15 cellular contexts compared by ENCODE assay signal in the genomic region with DNA sequence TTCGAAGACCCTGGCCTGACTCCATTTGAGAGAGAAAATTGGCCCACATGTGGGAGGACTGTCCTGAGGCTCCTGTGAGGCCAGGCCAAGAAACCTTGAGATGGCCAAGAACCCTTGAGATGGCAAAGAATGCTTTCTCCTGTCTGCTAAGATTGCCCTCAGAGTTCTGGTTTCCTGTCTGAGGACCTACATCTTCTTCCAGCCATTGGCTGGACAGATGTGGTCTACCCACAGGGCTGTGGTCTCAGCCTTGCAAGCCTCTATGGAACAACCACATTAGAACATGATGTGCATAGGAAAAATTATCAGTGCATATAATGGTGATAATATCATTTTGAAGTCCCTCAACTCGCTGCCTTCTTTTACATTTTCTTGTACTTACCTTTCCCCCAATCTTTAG. TPM values are rescaled to one million over a fixed set of nuclear protein-coding genes. Genes with fewer than 3 reads are reported as not detected.
A peak's percentile ranks its signal among the peaks of the same experiment; 100 is the strongest.
DNase-seq lines count a peak whose midpoint lies in the region; ATAC-seq and TF ChIP-seq lines count a peak whose summit lies in the region.
"Had no signal": no experiment of that assay in that cellular context is flagged by ENCODE, and none has a peak within 500 bp of the region (broad histone marks: within the 10 kb centered on the region; RNA-seq: fewer than 3 reads in every experiment).

No MANE protein-coding gene starts in this region.

- no peaks in the 10 kb centered on the region for H3K36me3 Mint-ChIP-seq in activated CD8-positive, alpha-beta memory T cell treated with anti-CD3 and anti-CD28 coated beads, Interleukin-2, amount 10 ng/mL, durations not matched to agents 7 days and 5 days
- no peaks in the 10 kb centered on the region for H3K36me3 Mint-ChIP-seq in stimulated activated naive B cell treated with anti-CD40 and anti-IgM and Interleukin-4, amounts not matched to agents 10 μg/mL and 1 μg/mL and 100 μg/mL, for 72 hours

- no peaks in the 10 kb centered on the region for H3K9me3 ChIP-seq in SK-N-SH
- H3K9me3 ChIP-seq: sigmoid colon had no signal

- peaks cover 0 to 8% of the 10 kb centered on the region in 2 experiments; a peak in 1 of 4 replicates for H3K4me1 ChIP-seq in SK-N-SH (ENCODE audit: control insufficient read depth in 1 of 2, insufficient read depth in 2 of 2, low read depth in 1 of 2, low read length in 1 of 2)
- H3K4me1 ChIP-seq: sigmoid colon had no signal

- H3K9me3 Mint-ChIP-seq in activated CD8-positive, alpha-beta memory T cell treated with anti-CD3 and anti-CD28 coated beads, Interleukin-2, amount 10 ng/mL, durations not matched to agents 7 days and 5 days (ENCODE audit: low read depth), result peaks cover 2% of the 10 kb centered on the region
- H3K9me3 Mint-ChIP-seq in stimulated activated naive B cell treated with anti-CD40 and anti-IgM and Interleukin-4, amounts not matched to agents 10 μg/mL and 1 μg/mL and 100 μg/mL, for 72 hours, result peaks cover 2 to 3% of the 10 kb centered on the region in 2 donors

- H3K27ac Mint-ChIP-seq in activated CD8-positive, alpha-beta memory T cell treated with anti-CD3 and anti-CD28 coated beads, Interleukin-2, amount 10 ng/mL, durations not matched to agents 7 days and 5 days, result peak overlapping the region; percentile 41
- H3K27ac Mint-ChIP-seq in stimulated activated naive B cell treated with anti-CD40 and anti-IgM and Interleukin-4, amounts not matched to agents 10 μg/mL and 1 μg/mL and 100 μg/mL, for 72 hours, result no peak overlapping the region

- POLR2A ChIA-PET in SK-N-SH (lab: Yijun Ruan, JAX), result no interaction called here

- no peak for TF ChIP-seq CTCF in NB4 (IDR thresholded peaks at IDR 0.05; ENCODE audit: low read depth, low read length)
- no peak for TF ChIP-seq CTCF in SK-N-SH (IDR thresholded peaks at IDR 0.05)

- DNase-seq in activated CD8-positive, alpha-beta memory T cell treated with anti-CD3 and anti-CD28 coated beads, Interleukin-2, amount 10 ng/mL, durations not matched to agents 7 days and 5 days, result peak; percentile 75
- DNase-seq in activated CD8-positive, alpha-beta memory T cell treated with anti-CD3 and anti-CD28 coated beads for 24 hours, result no peak
- DNase-seq in NB4 (ENCODE audit: low read depth) (peak; percentile 88), astrocyte of the hippocampus (ENCODE audit: low read depth, low spot score) (peak; percentile 10), NCI-H2171 treated with DMSO at 0.1 percent for 48 hours (lab: John Stamatoyannopoulos, UW) (no peak), AG08396 (ENCODE audit: low spot score) (no peak), SK-N-SH (no peak)
- DNase-seq in stimulated activated naive B cell treated with anti-CD40 and anti-IgM and Interleukin-4, amounts not matched to agents 10 μg/mL and 1 μg/mL and 100 μg/mL, for 72 hours, result no peak
- DNase-seq: ACHN; activated gamma-delta T cell treated with Interleukin-2 at 50 U/mL for 16 hours; effector CD4-positive, alpha-beta T cell; NCI-H510A treated with DMSO at 0.1 percent for 48 hours; sigmoid colon; stimulated activated naive CD4-positive, alpha-beta T cell had no signal

- no peaks in the 10 kb centered on the region for H3K9me2 ChIP-seq in SK-N-SH

- H3F3A ChIP-seq in SK-N-SH (replicated peaks; ENCODE audit: insufficient read depth), result no peaks in the 10 kb centered on the region

- no peak overlapping the region for H3K9ac ChIP-seq in SK-N-SH

- no peaks in the 10 kb centered on the region for H3K36me3 ChIP-seq in SK-N-SH (replicated peaks in 1 of 2; ENCODE audit: control insufficient read depth in 1 of 2, insufficient read depth in 2 of 2, low read length in 1 of 2)
- H3K36me3 ChIP-seq: cardiac muscle cell, sigmoid colon had no signal

- H3K79me2 ChIP-seq in SK-N-SH (ENCODE audit: insufficient read depth), result no peaks in the 10 kb centered on the region

- H3K27ac ChIP-seq in SK-N-SH (ENCODE audit: low read depth in 2 of 2, low read length in 1 of 2), result no peak overlapping the region
- H3K27ac ChIP-seq: cardiac muscle cell, sigmoid colon had no signal

- WGBS in SK-N-SH (ENCODE audit: low lambda C conversion rate), result 78% methylated on average over 2 of the region's 2 CpGs

- peaks cover 31% of the 10 kb centered on the region for H3K4me1 Mint-ChIP-seq in activated CD8-positive, alpha-beta memory T cell treated with anti-CD3 and anti-CD28 coated beads, Interleukin-2, amount 10 ng/mL, durations not matched to agents 7 days and 5 days
- H3K4me1 Mint-ChIP-seq in stimulated activated naive B cell treated with anti-CD40 and anti-IgM and Interleukin-4, amounts not matched to agents 10 μg/mL and 1 μg/mL and 100 μg/mL, for 72 hours, result peaks cover 19 to 43% of the 10 kb centered on the region in 2 donors

- no peaks in the 10 kb centered on the region for H3K27me3 ChIP-seq in SK-N-SH (ENCODE audit: insufficient read depth)
- H3K27me3 ChIP-seq: cardiac muscle cell, sigmoid colon had no signal

- no peak overlapping the region for H3K4me3 Mint-ChIP-seq in activated CD8-positive, alpha-beta memory T cell treated with anti-CD3 and anti-CD28 coated beads, Interleukin-2, amount 10 ng/mL, durations not matched to agents 7 days and 5 days
- H3K4me3 Mint-ChIP-seq in stimulated activated naive B cell treated with anti-CD40 and anti-IgM and Interleukin-4, amounts not matched to agents 10 μg/mL and 1 μg/mL and 100 μg/mL, for 72 hours, result no peak overlapping the region

- TF ChIP-seq RAD21 in SK-N-SH (IDR thresholded peaks at IDR 0.05; ENCODE audit: low read length), result no peak

- peaks cover 14% of the 10 kb centered on the region for H3K27me3 Mint-ChIP-seq in activated CD8-positive, alpha-beta memory T cell treated with anti-CD3 and anti-CD28 coated beads, Interleukin-2, amount 10 ng/mL, durations not matched to agents 7 days and 5 days
- no peaks in the 10 kb centered on the region for H3K27me3 Mint-ChIP-seq in stimulated activated naive B cell treated with anti-CD40 and anti-IgM and Interleukin-4, amounts not matched to agents 10 μg/mL and 1 μg/mL and 100 μg/mL, for 72 hours

- H3K4me3 ChIP-seq in NB4 (ENCODE audit: low read depth, low read length) (no peak overlapping the region), SK-N-SH (ENCODE audit: low read depth in 2 of 2, low read length in 1 of 2) (no peak overlapping the region)
- H3K4me3 ChIP-seq: cardiac muscle cell, sigmoid colon had no signal

- H4K20me1 ChIP-seq in SK-N-SH (ENCODE audit: insufficient read depth), result no peaks in the 10 kb centered on the region

- no peak for TF ChIP-seq POLR2A in NB4 (IDR thresholded peaks at IDR 0.05; ENCODE audit: extremely low read depth, insufficient read length)

- no peak overlapping the region for H3K4me2 ChIP-seq in SK-N-SH

- peak; percentile 63 for ATAC-seq in activated CD8-positive, alpha-beta memory T cell treated with anti-CD3 and anti-CD28 coated beads, Interleukin-2, amount 10 ng/mL, durations not matched to agents 7 days and 5 days
- peak; percentile 48 to 57 for ATAC-seq in stimulated activated naive B cell treated with anti-CD40 and anti-IgM and Interleukin-4, amounts not matched to agents 10 μg/mL and 1 μg/mL and 100 μg/mL, for 72 hours (replicated peaks)

- no peak for TF ChIP-seq EP300 in SK-N-SH (IDR thresholded peaks at IDR 0.05; ENCODE audit: borderline replicate concordance in 1 of 2, low read depth in 1 of 2, low read length in 1 of 2)

- no peak overlapping the region for H2AFZ ChIP-seq in SK-N-SH (ENCODE audit: low read depth)

- CTCF ChIA-PET in activated CD8-positive, alpha-beta memory T cell treated with anti-CD3 and anti-CD28 coated beads, Interleukin-2, amount 10 ng/mL, durations not matched to agents 7 days and 5 days (lab: Charles Lee), result interaction anchor here (0.6 to 1.8 kb wide), 6 partner anchors 16 to 160 kb away, joined by 3 to 13 read pairs (median 5); no protein-coding TSS in a partner anchor
- CTCF ChIA-PET in SK-N-SH (lab: Yijun Ruan, JAX), result interaction anchor here (1.6 kb wide), 1 partner anchor 16 kb away, joined by 5 read pairs; no protein-coding TSS in a partner anchor

TF ChIP-seq in SK-N-SH, 30 proteins besides CTCF, POLR2A, EP300 and RAD21:
- TF ChIP-seq GATA2 (CRISPR knock-in tag; IDR thresholded peaks at IDR 0.05), result no peak
- TF ChIP-seq, protein P1, sequence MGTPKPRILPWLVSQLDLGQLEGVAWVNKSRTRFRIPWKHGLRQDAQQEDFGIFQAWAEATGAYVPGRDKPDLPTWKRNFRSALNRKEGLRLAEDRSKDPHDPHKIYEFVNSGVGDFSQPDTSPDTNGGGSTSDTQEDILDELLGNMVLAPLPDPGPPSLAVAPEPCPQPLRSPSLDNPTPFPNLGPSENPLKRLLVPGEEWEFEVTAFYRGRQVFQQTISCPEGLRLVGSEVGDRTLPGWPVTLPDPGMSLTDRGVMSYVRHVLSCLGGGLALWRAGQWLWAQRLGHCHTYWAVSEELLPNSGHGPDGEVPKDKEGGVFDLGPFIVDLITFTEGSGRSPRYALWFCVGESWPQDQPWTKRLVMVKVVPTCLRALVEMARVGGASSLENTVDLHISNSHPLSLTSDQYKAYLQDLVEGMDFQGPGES (IDR thresholded peaks at IDR 0.05; ENCODE audit: low read depth, low read length), result no peak
TF ChIP-seq in SK-N-SH: peak in this region for 0.

RNA-seq across cellular contexts. Expression of gene RASA2, which starts 10.8 kb away (rescaled TPM):
- 10 to 100 TPM; 42.4 to 54.8 TPM for total RNA-seq in activated CD8-positive, alpha-beta memory T cell treated with anti-CD3 and anti-CD28 coated beads, Interleukin-2, amount 10 ng/mL, durations not matched to agents 7 days and 5 days
- polyA plus RNA-seq in SK-N-SH (2012; rRNA removed), result 2.4 and 3.1 TPM in 2 replicates
- polyA plus RNA-seq in SK-N-SH (2012; cell fraction: cytosol; rRNA removed), result 3.1 and 3.7 TPM in 2 replicates
- polyA plus RNA-seq in SK-N-SH (2012; cell fraction: nucleus; rRNA removed), result 3.7 and 12.4 TPM in 2 replicates

Comparison
In these comparisons a context has a peak if more than half of its experiments do, and no peak if none do; other contexts are left out.
1. DNase-seq: peak in activated CD8-positive, alpha-beta memory T cell treated with anti-CD3 and anti-CD28 coated beads, Interleukin-2, amount 10 ng/mL, durations not matched to agents 7 days and 5 days (single experiment), NB4 (single experiment) and astrocyte of the hippocampus (single experiment); none in activated CD8-positive, alpha-beta memory T cell treated with anti-CD3 and anti-CD28 coated beads for 24 hours (single experiment), stimulated activated naive B cell treated with anti-CD40 and anti-IgM and Interleukin-4, amounts not matched to agents 10 μg/mL and 1 μg/mL and 100 μg/mL, for 72 hours (single experiment), NCI-H2171 treated with DMSO at 0.1 percent for 48 hours (single experiment), AG08396 (single experiment) and SK-N-SH (single experiment).